8 cellular contexts compared by ENCODE assay signal in the genomic region with DNA sequence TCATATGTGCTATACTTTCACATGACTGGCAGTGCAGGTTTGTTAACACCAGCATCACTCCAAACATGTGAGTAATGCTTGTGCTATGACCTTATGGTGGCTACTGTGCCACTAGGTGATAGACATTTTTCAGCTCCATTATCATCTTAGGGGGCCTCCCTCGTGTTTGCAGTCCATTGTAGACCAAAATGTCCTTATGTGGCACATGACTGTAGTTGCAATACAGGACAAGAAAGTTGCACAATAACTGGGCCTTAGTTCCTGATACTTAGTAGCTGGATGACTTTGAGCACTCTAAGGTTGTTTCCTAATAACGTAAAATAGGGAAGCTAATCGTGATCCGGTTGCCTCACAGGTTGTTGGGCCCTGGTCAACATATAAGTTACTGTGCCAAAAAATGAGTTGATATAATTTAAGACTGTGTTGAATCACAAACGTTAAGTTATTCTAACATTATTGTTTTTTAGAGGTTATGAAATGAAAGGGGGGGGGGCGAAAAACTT. TPM values are rescaled to one million over a fixed set of nuclear protein-coding genes. Genes with fewer than 3 reads are reported as not detected.
DNase-seq lines count a peak whose midpoint lies in the region; ATAC-seq, FAIRE-seq and TF ChIP-seq lines count a peak whose summit lies in the region.

No MANE protein-coding gene starts in this region.

- H3K27me3 ChIP-seq in CD8-positive, alpha-beta T cell (ENCODE audit: insufficient read depth, low read length), result no peaks in the 10 kb centered on the region
- no peaks in the 10 kb centered on the region for H3K27me3 ChIP-seq in astrocyte (ENCODE audit: insufficient read depth, low read length)

- peak overlapping the region; percentile 93 for H3K4me3 ChIP-seq in CD8-positive, alpha-beta T cell (ENCODE audit: low read depth, low read length)
- H3K4me3 ChIP-seq in astrocyte (ENCODE audit: insufficient read depth, low read depth, low read length) (peak overlapping the region; percentile 83), kidney (ENCODE audit: low read length in 2 of 2) (peak overlapping the region; percentile 85 to 93)

- peak overlapping the region; percentile 100 for H3K4me2 ChIP-seq in astrocyte (ENCODE audit: low read length)

- intact Hi-C loops in CD8-positive, alpha-beta T cell (cut with DNase I, micrococcal nuclease), result loop anchor here (1.0 to 5.0 kb wide), 13 partner anchors 17 to 734 kb away; partner anchors contain the start of genes TDRKH (in 2 of the 2), ARNT (in 1 of the 2), C2CD4D (in 1 of the 2) and LYSMD1 (in 1 of the 2)
- intact Hi-C loops in kidney (cut with DNase I), result no loop called here

- H3K4me1 ChIP-seq in CD8-positive, alpha-beta T cell (ENCODE audit: insufficient read depth, low read length), result peaks cover 16% of the 10 kb centered on the region
- H3K4me1 ChIP-seq in astrocyte (ENCODE audit: insufficient read depth, low read length), result peaks cover 28% of the 10 kb centered on the region
- peaks cover 7 to 9% of the 10 kb centered on the region in 2 donors for H3K4me1 ChIP-seq in kidney (ENCODE audit: control insufficient read depth in 1 of 2, insufficient read depth in 1 of 2, low read depth in 1 of 2, low read length in 2 of 2)

- CTCF ChIA-PET in CD8-positive, alpha-beta T cell (lab: Charles Lee), result interaction anchor here (1.2 to 3.0 kb wide), 3 partner anchors 14 to 357 kb away, joined by 3 to 18 read pairs (median 4); no protein-coding TSS in a partner anchor

- H3K27me3 Mint-ChIP-seq in CD8-positive, alpha-beta T cell (ENCODE audit: low read depth), result peaks cover 4% of the 10 kb centered on the region
- H3K27me3 Mint-ChIP-seq in astrocyte (ENCODE audit: low read depth, unreplicated experiment), result no peaks in the 10 kb centered on the region
- H3K27me3 Mint-ChIP-seq in stimulated activated naive CD8-positive, alpha-beta T cell treated with anti-CD3 and anti-CD28 coated beads, Interleukin-15, amount 100 ng/mL, for 72 hours, result peaks cover 3% of the 10 kb centered on the region

- peak overlapping the region; percentile 86 for H2AFZ ChIP-seq in astrocyte (ENCODE audit: low read depth, low read length)

- no peaks in the 10 kb centered on the region for H3K9me3 Mint-ChIP-seq in CD8-positive, alpha-beta T cell
- no peaks in the 10 kb centered on the region for H3K9me3 Mint-ChIP-seq in astrocyte (ENCODE audit: unreplicated experiment)
- H3K9me3 Mint-ChIP-seq in stimulated activated naive CD8-positive, alpha-beta T cell treated with anti-CD3 and anti-CD28 coated beads, Interleukin-15, amount 100 ng/mL, for 72 hours, result no peaks in the 10 kb centered on the region

- peaks cover 33% of the 10 kb centered on the region for H3K4me1 Mint-ChIP-seq in CD8-positive, alpha-beta T cell (ENCODE audit: low read depth)
- peaks cover 29% of the 10 kb centered on the region for H3K4me1 Mint-ChIP-seq in astrocyte (ENCODE audit: low read depth, unreplicated experiment)
- H3K4me1 Mint-ChIP-seq in stimulated activated naive CD8-positive, alpha-beta T cell treated with anti-CD3 and anti-CD28 coated beads, Interleukin-15, amount 100 ng/mL, for 72 hours, result peaks cover 39% of the 10 kb centered on the region

- H4K20me1 ChIP-seq in astrocyte (ENCODE audit: insufficient read depth, low read length), result peaks cover 27% of the 10 kb centered on the region

- H3K79me2 ChIP-seq in astrocyte (ENCODE audit: insufficient read depth, low read length), result peaks cover 30% of the 10 kb centered on the region

- H3K27ac Mint-ChIP-seq in CD8-positive, alpha-beta T cell, result peak overlapping the region; percentile 95
- H3K27ac Mint-ChIP-seq in astrocyte (ENCODE audit: unreplicated experiment), result peak overlapping the region; percentile 63
- H3K27ac Mint-ChIP-seq in stimulated activated naive CD8-positive, alpha-beta T cell treated with anti-CD3 and anti-CD28 coated beads, Interleukin-15, amount 100 ng/mL, for 72 hours, result peak overlapping the region in 1 of 2 donors; percentile 89

- peak overlapping the region; percentile 91 for H3K9ac ChIP-seq in astrocyte (ENCODE audit: low read length)
- no peak overlapping the region for H3K9ac ChIP-seq in kidney (ENCODE audit: low read length in 2 of 2)

- FAIRE-seq in astrocyte (lab: Jason Lieb, UNC) (no peak), kidney (lab: Jason Lieb, UNC) (no peak)

- peaks cover 17% of the 10 kb centered on the region for H3K36me3 Mint-ChIP-seq in CD8-positive, alpha-beta T cell
- peaks cover 3% of the 10 kb centered on the region for H3K36me3 Mint-ChIP-seq in astrocyte (ENCODE audit: low read depth, unreplicated experiment)

- no peak for TF ChIP-seq CTCF in CD8-positive, alpha-beta T cell (IDR thresholded peaks at IDR 0.05)
- TF ChIP-seq CTCF in astrocyte (IDR thresholded peaks at IDR 0.05; ENCODE audit: insufficient read depth, low read depth, low read length) (no peak), kidney (IDR thresholded peaks at IDR 0.05; ENCODE audit: borderline replicate concordance, extremely low read depth, insufficient read depth) (no peak)

- no peaks in the 10 kb centered on the region for H3K9me3 ChIP-seq in CD8-positive, alpha-beta T cell (ENCODE audit: low read length)
- H3K9me3 ChIP-seq in astrocyte (ENCODE audit: insufficient read depth, low read depth, low read length) (no peaks in the 10 kb centered on the region), kidney (ENCODE audit: control insufficient read depth in 1 of 2, low read length in 2 of 2) (no peaks in the 10 kb centered on the region)

- DNase-seq in CD8-positive, alpha-beta T cell, result no peak
- DNase-seq in NAMALWA (ENCODE audit: low spot score) (peak; percentile 54), astrocyte (ENCODE audit: low read depth) (peak; percentile 20), kidney (no peak), NCI-H2107 treated with DMSO at 0.1 percent for 48 hours (lab: John Stamatoyannopoulos, UW; ENCODE audit: unreplicated experiment) (no peak)
- DNase-seq in stimulated activated naive CD8-positive, alpha-beta T cell treated with anti-CD3 and anti-CD28 coated beads, Interleukin-15, amount 100 ng/mL, for 72 hours, result peak; percentile 8 to 17
- no peak for DNase-seq in stimulated activated CD4-positive, alpha-beta T cell treated with anti-CD3 and anti-CD28 coated beads, Interleukin-15, amount 100 ng/mL, for 24 hours

- no peak for ATAC-seq in CD8-positive, alpha-beta T cell
- ATAC-seq in stimulated activated naive CD8-positive, alpha-beta T cell treated with anti-CD3 and anti-CD28 coated beads, Interleukin-15, amount 100 ng/mL, for 72 hours, result peak; percentile 8
- ATAC-seq in GM21367 (IDR thresholded peaks at IDR 0.05; ENCODE audit: unreplicated experiment), result no peak

- H3K27ac ChIP-seq in CD8-positive, alpha-beta T cell (ENCODE audit: low read depth, low read length), result peak overlapping the region; percentile 59
- H3K27ac ChIP-seq in astrocyte (ENCODE audit: low read depth, low read length) (peak overlapping the region; percentile 80), kidney (ENCODE audit: low read depth in 2 of 2, low read length in 2 of 2) (peak overlapping the region; percentile 76 to 88)

- POLR2A ChIA-PET in CD8-positive, alpha-beta T cell (lab: Charles Lee), result interaction anchor here (1.0 to 1.2 kb wide), 2 partner anchors 22 to 152 kb away, joined by 3 to 6 read pairs; partner anchors contain the start of gene MRPL9

- H3K36me3 ChIP-seq in CD8-positive, alpha-beta T cell (ENCODE audit: insufficient read depth, low read length), result no peaks in the 10 kb centered on the region
- peaks cover 4% of the 10 kb centered on the region for H3K36me3 ChIP-seq in astrocyte (ENCODE audit: insufficient read depth, low read length)
- no peaks in the 10 kb centered on the region for H3K36me3 ChIP-seq in kidney (ENCODE audit: control insufficient read depth in 1 of 2, insufficient read depth in 2 of 2, low read length in 2 of 2)

- H3K4me3 Mint-ChIP-seq in CD8-positive, alpha-beta T cell, result peak overlapping the region; percentile 99
- peak overlapping the region; percentile 82 for H3K4me3 Mint-ChIP-seq in astrocyte (ENCODE audit: unreplicated experiment)
- H3K4me3 Mint-ChIP-seq in stimulated activated naive CD8-positive, alpha-beta T cell treated with anti-CD3 and anti-CD28 coated beads, Interleukin-15, amount 100 ng/mL, for 72 hours, result peak overlapping the region; percentile 47 to 76

RNA-seq across cellular contexts. Expression of gene SNX27, which starts 0.5 kb away (rescaled TPM):
- 10 to 100 TPM in 1 of 2 experiments, 1 to 10 TPM in 1; 9.8 to 12.2 TPM for total RNA-seq in CD8-positive, alpha-beta T cell
- total RNA-seq in astrocyte (53.1 and 54.5 TPM in 2 replicates), kidney (46.3 TPM)
- polyA plus RNA-seq in kidney (ENCODE audit: insufficient read depth, low read depth, low replicate concordance), result 13.5 TPM

Comparison
In these comparisons a context has a peak if more than half of its experiments do, and no peak if none do; other contexts are left out.
1. DNase-seq: peak in NAMALWA (single experiment), astrocyte (single experiment) and stimulated activated naive CD8-positive, alpha-beta T cell treated with anti-CD3 and anti-CD28 coated beads, Interleukin-15, amount 100 ng/mL, for 72 hours (2 of 2); none in CD8-positive, alpha-beta T cell (0 of 7), kidney (single experiment), NCI-H2107 treated with DMSO at 0.1 percent for 48 hours (single experiment) and stimulated activated CD4-positive, alpha-beta T cell treated with anti-CD3 and anti-CD28 coated beads, Interleukin-15, amount 100 ng/mL, for 24 hours (single experiment).
2. Peak in every context shown above with its lines, with median percentiles within 50 percentile points of each other: H3K27ac ChIP-seq, H3K4me3 ChIP-seq and H3K4me3 Mint-ChIP-seq.